In genomic region chr5:166746506-166746905, GRCh38 we compare ENCODE assay signal across 21 cellular contexts.
"Had no signal": no experiment of that assay in that cellular context is flagged by ENCODE, and none has a peak within 500 bp of the region (broad histone marks: within the 10 kb centered on the region; RNA-seq: fewer than 3 reads in every experiment).

No MANE protein-coding gene starts in this region.

- H3K36me3 ChIP-seq: MG63 had no signal

- DNase-seq: KBM-7, MG63, NCI-H1092, NCI-H1105 treated with DMSO at 0.1 percent for 48 hours, NCI-H1417 treated with DMSO at 0.1 percent for 48 hours, NCI-H146, NCI-H1694 treated with DMSO at 0.1 percent for 48 hours, NCI-H1930, NCI-H2081, NCI-H2171, NCI-H226, NCI-H446, NCI-H510A, NCI-H524 treated with DMSO at 0.1 percent for 48 hours, NCI-H69, NCI-H774, PC-3, SHP77 had no signal

- H3K9me3 ChIP-seq: MG63 had no signal

- H3K4me3 ChIP-seq: MG63 had no signal

- H3K27ac ChIP-seq: RWPE1 had no signal

- ATAC-seq: Panc1, PC-3, SK-N-SH treated with all-trans-retinoic acid at 6 μM for 48 hours had no signal

- H3K27me3 ChIP-seq: MG63 had no signal
